Comparison of ENCODE assay signal across 19 cellular contexts in the genomic region with DNA sequence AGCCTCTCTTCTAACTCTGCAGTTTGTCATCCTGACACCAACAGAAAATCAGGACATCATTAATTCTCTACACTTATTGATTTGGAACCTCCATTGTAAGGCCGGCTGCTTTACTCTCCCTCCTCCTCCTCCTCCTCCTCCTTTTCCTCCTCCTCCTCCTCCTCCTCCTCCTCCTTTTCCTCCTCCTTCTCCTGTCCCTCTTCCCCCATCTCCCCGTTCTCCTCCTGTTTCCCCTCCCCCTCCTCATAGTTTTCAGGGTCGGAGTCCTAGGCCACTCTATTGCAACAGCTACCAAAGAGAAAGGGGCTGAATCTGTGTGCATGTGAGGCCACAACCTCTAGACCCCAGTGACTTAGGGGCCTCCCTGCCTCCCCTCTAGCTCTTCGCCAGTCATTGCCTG.
A peak's percentile ranks its signal among the peaks of the same experiment; 100 is the strongest.
DNase-seq lines count a peak whose midpoint lies in the region; ATAC-seq, FAIRE-seq and TF ChIP-seq lines count a peak whose summit lies in the region.
"Had no signal": no experiment of that assay in that cellular context is flagged by ENCODE, and none has a peak within 500 bp of the region (broad histone marks: within the 10 kb centered on the region; RNA-seq: fewer than 3 reads in every experiment).

No MANE protein-coding gene starts in this region.

- H3K4me1 ChIP-seq in K562 (replicated peaks in 1 of 2; ENCODE audit: control insufficient read depth in 2 of 2, insufficient read depth in 2 of 2, low read length in 2 of 2) (peaks cover 0 to 8% of the 10 kb centered on the region in 2 experiments; a peak in 2 of 5 replicates), mesenchymal stem cell (ENCODE audit: control insufficient read depth, insufficient read depth, low read depth, low read length) (peaks cover 11% of the 10 kb centered on the region), upper lobe of right lung (no peaks in the 10 kb centered on the region)
- H3K4me1 ChIP-seq: BE2C, body of pancreas, gastrocnemius medialis had no signal

- peak overlapping the region; percentile 70 for H3K4me2 ChIP-seq in K562 (ENCODE audit: insufficient read depth, low read length)
- H3K4me2 ChIP-seq in mesenchymal stem cell (ENCODE audit: low read length, poor library complexity, severe bottlenecking) = peak overlapping the region; percentile 68

- H3K18ac ChIP-seq in mesenchymal stem cell (ENCODE audit: low read depth in 1 of 2, low read length in 2 of 2) = peak overlapping the region; percentile 0 to 98

- H3K36me3 ChIP-seq in K562 (ENCODE audit: control insufficient read depth, insufficient read depth, low read length) = no peaks in the 10 kb centered on the region
- H3K36me3 ChIP-seq in mesenchymal stem cell (ENCODE audit: control insufficient read depth in 1 of 2, insufficient read depth in 2 of 2, low read depth in 1 of 2, low read length in 2 of 2) = no peaks in the 10 kb centered on the region
- no peaks in the 10 kb centered on the region for H3K36me3 ChIP-seq in upper lobe of right lung
- H3K36me3 ChIP-seq: BE2C, gastrocnemius medialis had no signal

- H2AFZ ChIP-seq in K562 (ENCODE audit: low read depth, low read length) (peak overlapping the region; percentile 77), mesenchymal stem cell (ENCODE audit: low read depth, low read length) (peak overlapping the region; percentile 57)

- H2BK15ac ChIP-seq in mesenchymal stem cell (ENCODE audit: low read depth, poor library complexity, severe bottlenecking) = no peak overlapping the region

- WGBS in K562 (ENCODE audit: insufficient coverage, low coverage, missing lambda C conversion rate) = 20% methylated on average over 3 of the region's 4 CpGs
- 66% methylated on average over 4 of the region's 4 CpGs for WGBS in mesenchymal stem cell

- H4K20me1 ChIP-seq in K562 (replicated peaks; ENCODE audit: control insufficient read depth, insufficient read depth, low read length) = no peaks in the 10 kb centered on the region

- in situ Hi-C loops in K562 (cut with MboI) = no loop called here

- H3K14ac ChIP-seq in mesenchymal stem cell (ENCODE audit: low read length in 2 of 2) = no peak overlapping the region

- no peak for ATAC-seq in K562
- no peak for ATAC-seq in upper lobe of right lung
- no peak for ATAC-seq in HG03095 (IDR thresholded peaks at IDR 0.05; ENCODE audit: unreplicated experiment)
- no peak for ATAC-seq in GM21447 (IDR thresholded peaks at IDR 0.05; ENCODE audit: unreplicated experiment)
- ATAC-seq: body of pancreas had no signal

- intact Hi-C loops in K562 (cut with micrococcal nuclease) (no loop called here), upper lobe of right lung (cut with DNase I) (no loop called here)

- TF ChIP-seq POLR2A in K562 (conservative IDR thresholded peaks at IDR 0.05) = no peak

- TF ChIP-seq CTCF in HFF-Myc (IDR thresholded peaks at IDR 0.05; ENCODE audit: low read depth, low read length, missing control alignments) (no peak), K562 (IDR thresholded peaks at IDR 0.05 in 2 of 3, conservative IDR thresholded peaks at IDR 0.05 in 1 of 3; ENCODE audit: insufficient read depth in 2 of 3, low read depth in 1 of 3, low read length in 3 of 3) (no peak), upper lobe of right lung (IDR thresholded peaks at IDR 0.05) (no peak)

- no peak for TF ChIP-seq RAD21 in K562 (CRISPR knock-in tag; conservative IDR thresholded peaks at IDR 0.05 in 1 of 2, IDR thresholded peaks at IDR 0.05 in 1 of 2)

- H3K9me1 ChIP-seq in K562 (ENCODE audit: control insufficient read depth, insufficient read depth, low read length) = no peaks in the 10 kb centered on the region

- no peak overlapping the region for H3K4ac ChIP-seq in mesenchymal stem cell (ENCODE audit: low read depth in 1 of 2, low read length in 2 of 2)

- no peak overlapping the region for H2BK120ac ChIP-seq in mesenchymal stem cell (ENCODE audit: low read depth, low read length)

- no peak for FAIRE-seq in K562 (lab: Jason Lieb, UNC)
- FAIRE-seq: endothelial cell of umbilical vein, G401.6, GM19239 had no signal

- CTCF ChIA-PET in K562 (lab: Yijun Ruan, JAX; ENCODE audit: low intra/inter-chr PET ratio) = no interaction called here

- H2AK5ac ChIP-seq in mesenchymal stem cell (ENCODE audit: low read length, severe bottlenecking) = no peak overlapping the region

- BruUV-seq in K562 (replicated peaks; lab: Mats Ljungman, UMichigan) = no TSS peak

- peaks cover 3 to 20% of the 10 kb centered on the region in 2 experiments; a peak in 3 of 5 replicates for H3K27me3 ChIP-seq in K562 (ENCODE audit: control insufficient read depth in 2 of 2, insufficient read depth in 2 of 2, low read length in 2 of 2)
- H3K27me3 ChIP-seq in mesenchymal stem cell (ENCODE audit: control insufficient read depth in 1 of 2, insufficient read depth in 1 of 2, low read length in 2 of 2) = no peaks in the 10 kb centered on the region
- H3K27me3 ChIP-seq in upper lobe of right lung = no peaks in the 10 kb centered on the region
- H3K27me3 ChIP-seq: body of pancreas, gastrocnemius medialis had no signal

- peaks cover 8% of the 10 kb centered on the region for H3K79me1 ChIP-seq in mesenchymal stem cell (replicated peaks; ENCODE audit: low read length, poor library complexity, severe bottlenecking)

- no peaks in the 10 kb centered on the region for H3K79me2 ChIP-seq in K562 (ENCODE audit: control insufficient read depth, insufficient read depth, low read length)

- peak overlapping the region in 1 of 2 experiments; percentile 97 for H2BK12ac ChIP-seq in mesenchymal stem cell (ENCODE audit: low read length in 2 of 2)

- DNase-seq in HFF-Myc (ENCODE audit: extremely low read depth, low read depth) = no peak
- DNase-seq in K562 (ENCODE audit: extremely low read depth in 1 of 4, low spot score in 3 of 4) = no peak
- DNase-seq in mesenchymal stem cell = no peak
- DNase-seq in upper lobe of right lung = no peak
- no peak for DNase-seq in NCI-H524 (lab: John Stamatoyannopoulos, UW)
- DNase-seq: activated CD4-positive, alpha-beta T cell treated with anti-CD3 and anti-CD28 coated beads for 1 hour; activated CD8-positive, alpha-beta memory T cell treated with anti-CD3 and anti-CD28 coated beads for 24 hours; BE2C; cortex of kidney; KG1; NCI-H2029 treated with DMSO at 0.1 percent for 48 hours; stimulated activated CD4-positive, alpha-beta T cell treated with anti-CD3 and anti-CD28 coated beads, Interleukin-2, amount 100 ng/mL, for 48 hours had no signal

- H3K4me3 ChIP-seq in HFF-Myc (replicated peaks; ENCODE audit: low read depth, low read length) = peak overlapping the region; percentile 43
- peak overlapping the region; percentile 20 for H3K4me3 ChIP-seq in K562
- H3K4me3 ChIP-seq in mesenchymal stem cell (ENCODE audit: insufficient read depth in 1 of 2, low read depth in 1 of 2, low read length in 2 of 2) = no peak overlapping the region
- peak overlapping the region; percentile 20 for H3K4me3 ChIP-seq in upper lobe of right lung
- H3K4me3 ChIP-seq: body of pancreas had no signal

- H2BK5ac ChIP-seq in mesenchymal stem cell (ENCODE audit: low read depth, low read length, poor library complexity, severe bottlenecking) = no peak overlapping the region

- POLR2A ChIA-PET in K562 (lab: Yijun Ruan, JAX) = interaction anchor here (0.6 to 1.0 kb wide), 2 partner anchors 8 to 49 kb away, joined by 3 to 4 read pairs; no protein-coding TSS in a partner anchor

- H4K91ac ChIP-seq in mesenchymal stem cell (ENCODE audit: low read length) = peak overlapping the region; percentile 10

- no peak overlapping the region for H3K23ac ChIP-seq in mesenchymal stem cell (ENCODE audit: low read length in 2 of 2)

- H3K9ac ChIP-seq in K562 (ENCODE audit: insufficient read depth in 1 of 2, low read depth in 2 of 2, low read length in 2 of 2) (peak overlapping the region in 1 of 2 experiments; percentile 46; a peak in 2 of 4 replicates), mesenchymal stem cell (ENCODE audit: low read length) (no peak overlapping the region)

- TF ChIP-seq EP300 in K562 (IDR thresholded peaks at IDR 0.05; ENCODE audit: low read length) = no peak

- H3K27ac ChIP-seq in K562 (ENCODE audit: extremely low read depth, low read depth, low read length) (no peak overlapping the region), mesenchymal stem cell (ENCODE audit: low read length, poor library complexity, severe bottlenecking) (peak overlapping the region; percentile 58), upper lobe of right lung (no peak overlapping the region)
- H3K27ac ChIP-seq: body of pancreas had no signal

- H4K8ac ChIP-seq in mesenchymal stem cell (ENCODE audit: low read length) = peak overlapping the region; percentile 66

- H3K9me3 ChIP-seq in K562 (replicated peaks; ENCODE audit: control insufficient read depth, insufficient read depth, low read depth, low read length) (no peaks in the 10 kb centered on the region), mesenchymal stem cell (ENCODE audit: control insufficient read depth, low read length) (no peaks in the 10 kb centered on the region), upper lobe of right lung (no peaks in the 10 kb centered on the region)
- H3K9me3 ChIP-seq: BE2C, body of pancreas, gastrocnemius medialis had no signal

TF ChIP-seq in K562, 482 proteins besides CTCF, POLR2A, EP300 and RAD21:
- TF ChIP-seq ZNF263 (CRISPR knock-in tag; IDR thresholded peaks at IDR 0.05; ENCODE audit: borderline replicate concordance) (peak; percentile 91), OTX1 (CRISPR knock-in tag; IDR thresholded peaks at IDR 0.05) (no peak)

Comparison
In these comparisons a context has a peak if more than half of its experiments do, and no peak if none do; other contexts are left out.
1. H3K4me3 ChIP-seq: peak in HFF-Myc (single experiment), K562 (single experiment) and upper lobe of right lung (single experiment); none in mesenchymal stem cell (0 of 2).